8 cellular contexts compared by ENCODE assay signal in the genomic region with DNA sequence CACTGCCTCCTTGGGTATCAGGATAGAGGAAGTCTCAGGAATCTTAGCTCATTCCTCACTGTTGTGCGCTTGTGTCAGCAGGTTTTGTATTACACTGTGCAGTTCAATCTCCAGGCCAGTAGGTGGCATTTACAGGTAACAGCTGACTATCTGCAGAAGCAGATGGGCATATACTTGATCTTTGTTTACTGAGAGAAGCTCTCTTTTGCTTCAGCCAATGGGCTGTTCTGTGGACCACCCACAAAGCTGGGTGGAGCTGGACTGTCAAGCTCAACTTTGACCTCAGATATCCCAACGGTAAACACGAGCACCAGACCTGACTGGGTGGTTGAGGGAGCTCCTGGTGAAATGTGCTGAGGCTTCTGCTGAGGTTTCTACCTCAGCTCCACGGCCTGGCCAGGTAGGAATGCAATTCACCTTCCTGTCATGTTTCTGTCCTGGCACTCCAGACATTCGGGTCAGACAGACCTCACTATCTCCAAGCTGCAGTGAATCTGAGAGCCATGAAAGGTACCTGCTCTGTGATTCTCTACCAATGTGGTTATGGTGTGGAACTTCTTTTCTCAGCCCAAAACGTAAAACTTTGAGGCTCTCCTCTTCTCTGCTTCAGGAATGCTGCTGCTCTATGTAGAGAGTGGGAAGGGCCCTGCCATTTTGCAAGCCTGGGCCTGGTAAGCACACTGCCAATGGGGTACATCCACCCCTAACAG.
DNase-seq lines count a peak whose midpoint lies in the region; ATAC-seq and TF ChIP-seq lines count a peak whose summit lies in the region.

No MANE protein-coding gene starts in this region.

- peaks cover 19% of the 10 kb centered on the region for H3K27me3 Mint-ChIP-seq in T-helper 2 cell treated with Interferon-gamma antibody and Interleukin-4, amounts not matched to agents 5 μg/mL and 100 μg/mL, for 36 hours (ENCODE audit: low read depth)

- H3K4me3 Mint-ChIP-seq in T-helper 2 cell treated with Interferon-gamma antibody and Interleukin-4, amounts not matched to agents 5 μg/mL and 100 μg/mL, for 36 hours, result no peak overlapping the region

- intact Hi-C loops in left cardiac atrium (cut with DNase I), result no loop called here

- H3K9me3 Mint-ChIP-seq in T-helper 2 cell treated with Interferon-gamma antibody and Interleukin-4, amounts not matched to agents 5 μg/mL and 100 μg/mL, for 36 hours, result no peaks in the 10 kb centered on the region

- H3K4me1 Mint-ChIP-seq in T-helper 2 cell treated with Interferon-gamma antibody and Interleukin-4, amounts not matched to agents 5 μg/mL and 100 μg/mL, for 36 hours (ENCODE audit: low read depth), result no peaks in the 10 kb centered on the region

- DNase-seq in A172 (ENCODE audit: low spot score) (peak; percentile 79), GM10266 (ENCODE audit: extremely low spot score) (peak; percentile 23), HCEC 1CT (peak; percentile 70), left cardiac atrium (no peak), smooth muscle cell of the brain vasculature (ENCODE audit: low read depth, low spot score) (peak; percentile 17)
- DNase-seq in T-helper 2 cell treated with Interferon-gamma antibody and Interleukin-4, amounts not matched to agents 5 μg/mL and 100 μg/mL, for 36 hours (ENCODE audit: low spot score), result no peak

- H3K36me3 Mint-ChIP-seq in T-helper 2 cell treated with Interferon-gamma antibody and Interleukin-4, amounts not matched to agents 5 μg/mL and 100 μg/mL, for 36 hours (ENCODE audit: low read depth), result no peaks in the 10 kb centered on the region

- no peak overlapping the region for H3K27ac ChIP-seq in VCaP

- peak; percentile 70 for TF ChIP-seq CTCF in GM10266 (IDR thresholded peaks at IDR 0.05; ENCODE audit: control insufficient read depth, insufficient read depth, low read depth, missing control alignments)
- peak; percentile 80 for TF ChIP-seq CTCF in LNCAP (IDR thresholded peaks at IDR 0.05)
- peak; percentile 81 for TF ChIP-seq CTCF in VCaP (conservative IDR thresholded peaks at IDR 0.05)

- ATAC-seq in left cardiac atrium, result peak; percentile 62 to 73

- H3K27ac Mint-ChIP-seq in T-helper 2 cell treated with Interferon-gamma antibody and Interleukin-4, amounts not matched to agents 5 μg/mL and 100 μg/mL, for 36 hours, result no peak overlapping the region

Comparison
In these comparisons a context has a peak if more than half of its experiments do, and no peak if none do; other contexts are left out.
1. DNase-seq: peak in A172 (single experiment), GM10266 (single experiment), HCEC 1CT (single experiment) and smooth muscle cell of the brain vasculature (single experiment); none in left cardiac atrium (single experiment) and T-helper 2 cell treated with Interferon-gamma antibody and Interleukin-4, amounts not matched to agents 5 μg/mL and 100 μg/mL, for 36 hours (single experiment).
2. Peak in every context shown above with its lines, with median percentiles within 50 percentile points of each other: CTCF ChIP-seq.